ENCODE assay signal across 8 cellular contexts in the genomic region with DNA sequence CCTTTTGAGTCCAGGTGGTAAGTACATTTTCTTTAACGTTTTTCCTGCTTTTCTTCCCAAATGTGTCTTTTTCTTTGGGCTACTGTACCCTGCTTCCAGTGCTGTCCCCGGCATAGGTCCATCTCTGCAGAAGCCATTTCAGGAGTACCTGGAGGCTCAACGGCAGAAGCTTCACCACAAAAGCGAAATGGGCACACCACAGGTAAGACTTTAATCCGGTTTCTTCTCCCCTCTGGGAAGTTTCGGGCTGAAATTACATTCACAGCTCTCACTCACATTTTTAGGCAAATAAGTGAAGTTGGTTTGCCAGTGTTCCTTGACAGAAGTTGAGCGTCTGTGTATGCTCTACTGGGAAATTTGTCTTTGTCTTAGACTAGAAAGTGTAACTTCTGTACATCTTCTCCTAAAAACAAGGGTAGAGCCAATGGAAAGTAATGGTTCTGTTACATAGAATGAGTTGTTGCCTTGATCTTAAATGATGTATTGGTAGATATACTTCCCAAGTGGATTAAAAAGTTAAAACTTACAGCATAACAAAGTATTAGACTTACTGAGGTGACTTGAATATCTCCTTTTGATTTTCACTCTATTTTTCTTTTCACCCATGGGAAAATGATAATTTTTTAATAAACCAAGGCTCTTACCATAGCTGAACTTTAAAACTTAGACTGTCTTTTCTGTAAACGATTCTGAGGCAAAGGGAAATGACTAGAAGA. TPM values are rescaled to one million over a fixed set of nuclear protein-coding genes. Genes with fewer than 3 reads are reported as not detected.
DNase-seq lines count a peak whose midpoint lies in the region; ATAC-seq and TF ChIP-seq lines count a peak whose summit lies in the region.

No MANE protein-coding gene starts in this region.

- H3K79me2 ChIP-seq in fibroblast of lung (ENCODE audit: control insufficient read depth, insufficient read depth, low read length) (peaks cover 45% of the 10 kb centered on the region), parathyroid adenoma (no peaks in the 10 kb centered on the region)

- H3K4me2 ChIP-seq in fibroblast of lung (ENCODE audit: extremely low read depth, insufficient read depth, low read length) (no peak overlapping the region), parathyroid adenoma (ENCODE audit: low read length) (peak overlapping the region; percentile 95)

- no peak for TF ChIP-seq CTCF in cardiac muscle cell (IDR thresholded peaks at IDR 0.05; ENCODE audit: low read depth, low read length)
- no peak for TF ChIP-seq CTCF in fibroblast of lung (conservative IDR thresholded peaks at IDR 0.05 in 1 of 2, IDR thresholded peaks at IDR 0.05 in 1 of 2; ENCODE audit: low read depth in 1 of 2, low read length in 2 of 2)
- no peak for TF ChIP-seq CTCF in parathyroid adenoma (IDR thresholded peaks at IDR 0.05)

- peak in 1 of 2 donors; percentile 68 for DNase-seq in cardiac muscle cell (ENCODE audit: low read depth in 1 of 2, low spot score in 1 of 2)
- DNase-seq in cardiac septum (ENCODE audit: low spot score): no peak
- peak; percentile 44 to 49 for DNase-seq in activated CD4-positive, alpha-beta T cell treated with anti-CD3 and anti-CD28 coated beads, Interleukin-2, amount 50 U/mL, for 4 hours
- DNase-seq in fibroblast of lung (ENCODE audit: low read depth in 2 of 2): peak; percentile 44 to 65
- DNase-seq in NCI-H446 (lab: John Stamatoyannopoulos, UW): no peak

- H3K4me3 ChIP-seq in cardiac muscle cell (peak overlapping the region; percentile 52), fibroblast of lung (replicated peaks in 1 of 4; ENCODE audit: control extremely low read depth in 1 of 4, insufficient read depth in 1 of 4, low read depth in 3 of 4, low read length in 4 of 4) (peak overlapping the region; percentile 97 to 99 (median 98)), parathyroid adenoma (ENCODE audit: low read depth, low read length) (peak overlapping the region; percentile 85)

- H3K9me3 ChIP-seq in cardiac muscle cell (ENCODE audit: low read depth) (no peaks in the 10 kb centered on the region), fibroblast of lung (ENCODE audit: control insufficient read depth, insufficient read depth, low read depth, low read length) (no peaks in the 10 kb centered on the region), parathyroid adenoma (ENCODE audit: control insufficient read depth, low read length) (no peaks in the 10 kb centered on the region)

- intact Hi-C loops in cardiac septum (cut with DNase I): loop anchor here (2.0 kb wide), 1 partner anchor 86 kb away; no protein-coding TSS in a partner anchor

- peaks cover 30% of the 10 kb centered on the region for H3K4me1 ChIP-seq in cardiac muscle cell (ENCODE audit: low read depth)
- peaks cover 4% of the 10 kb centered on the region for H3K4me1 ChIP-seq in fibroblast of lung (ENCODE audit: control insufficient read depth, extremely low read depth, insufficient read depth, low read length)
- H3K4me1 ChIP-seq in parathyroid adenoma: peaks cover 28% of the 10 kb centered on the region

- H3K27me3 ChIP-seq in cardiac muscle cell (no peaks in the 10 kb centered on the region), fibroblast of lung (ENCODE audit: control insufficient read depth, insufficient read depth, low read length) (no peaks in the 10 kb centered on the region), parathyroid adenoma (ENCODE audit: control insufficient read depth, insufficient read depth, low read length) (no peaks in the 10 kb centered on the region)

- H4K20me1 ChIP-seq in fibroblast of lung (ENCODE audit: control insufficient read depth, extremely low read depth, insufficient read depth, low read length): no peaks in the 10 kb centered on the region

- H3K36me3 ChIP-seq in cardiac muscle cell (no peaks in the 10 kb centered on the region), fibroblast of lung (ENCODE audit: control insufficient read depth, insufficient read depth, low read length) (peaks cover 3% of the 10 kb centered on the region), parathyroid adenoma (ENCODE audit: control insufficient read depth, insufficient read depth, low read length) (no peaks in the 10 kb centered on the region)

- H3K9ac ChIP-seq in fibroblast of lung (ENCODE audit: insufficient read depth, low read length): peak overlapping the region; percentile 97
- H3K9ac ChIP-seq in parathyroid adenoma: peak overlapping the region; percentile 7

- ATAC-seq in HG03521 (IDR thresholded peaks at IDR 0.05; ENCODE audit: unreplicated experiment) (no peak), GM19324 (IDR thresholded peaks at IDR 0.05; ENCODE audit: low FRiP score, unreplicated experiment) (no peak)

- H2AFZ ChIP-seq in fibroblast of lung (ENCODE audit: low read length): no peak overlapping the region
- peak overlapping the region; percentile 76 for H2AFZ ChIP-seq in parathyroid adenoma

- H3K27ac ChIP-seq in cardiac muscle cell (peak overlapping the region; percentile 100), fibroblast of lung (ENCODE audit: insufficient read depth, low read length) (peak overlapping the region; percentile 100), parathyroid adenoma (peak overlapping the region; percentile 91)

RNA-seq across cellular contexts. Expression of a gene that starts 54.4 kb away (rescaled TPM):
- total RNA-seq in cardiac muscle cell (9.0 and 10.9 TPM in 2 replicates), cardiac septum (7.5 TPM), fibroblast of lung (4.6 and 5.6 TPM in 2 replicates)
- polyA plus RNA-seq in cardiac muscle cell (17.5 and 21.1 TPM in 2 replicates), fibroblast of lung (3.6 TPM in 2 replicates)
- polyA plus RNA-seq in fibroblast of lung (2012): 2.5 and 3.0 TPM in 2 replicates
- polyA minus RNA-seq in fibroblast of lung (ENCODE audit: low replicate concordance): 0.75 TPM in 1 of 2 replicates, not detected in the other

RNA-seq across cellular contexts. Expression of a gene that starts 54.6 kb away (rescaled TPM):
- total RNA-seq in cardiac muscle cell (30.9 and 103 TPM in 2 replicates), cardiac septum (24.7 TPM), fibroblast of lung (21.3 and 21.6 TPM in 2 replicates)
- polyA plus RNA-seq in cardiac muscle cell (13.6 and 19.2 TPM in 2 replicates), fibroblast of lung (14.8 and 16.0 TPM in 2 replicates)
- 16.9 and 20.7 TPM in 2 replicates for polyA plus RNA-seq in fibroblast of lung (2012)
- 0.67 and 1.0 TPM in 2 replicates for polyA minus RNA-seq in fibroblast of lung (ENCODE audit: low replicate concordance)

Comparison
In these comparisons a context has a peak if more than half of its experiments do, and no peak if none do; other contexts are left out.
1. DNase-seq: peak in activated CD4-positive, alpha-beta T cell treated with anti-CD3 and anti-CD28 coated beads, Interleukin-2, amount 50 U/mL, for 4 hours (2 of 2) and fibroblast of lung (2 of 2); none in cardiac septum (single experiment) and NCI-H446 (0 of 2).
2. Peak in every context shown above with its lines, with median percentiles within 50 percentile points of each other: H3K27ac ChIP-seq and H3K4me3 ChIP-seq.